In genomic region chr18:58781627-58782194, GRCh38 we compare ENCODE assay signal across 7 cellular contexts.
DNase-seq lines count a peak whose midpoint lies in the region; ATAC-seq and TF ChIP-seq lines count a peak whose summit lies in the region.

No MANE protein-coding gene starts in this region.

- peak overlapping the region; percentile 18 to 37 for H3K27ac ChIP-seq in coronary artery
- no peak overlapping the region for H3K27ac ChIP-seq in liver (ENCODE audit: low read depth in 1 of 2, low read length in 2 of 2)

- no peaks in the 10 kb centered on the region for H3K27me3 ChIP-seq in liver (ENCODE audit: control insufficient read depth in 4 of 4, insufficient read depth in 4 of 4, low read length in 3 of 4)

- H3K4me3 ChIP-seq in coronary artery (no peak overlapping the region), liver (ENCODE audit: low read depth in 1 of 3, low read length in 3 of 3) (no peak overlapping the region)

- ATAC-seq in GM18511 (IDR thresholded peaks at IDR 0.05; ENCODE audit: unreplicated experiment) (peak; percentile 75), HG03175 (IDR thresholded peaks at IDR 0.05; ENCODE audit: unreplicated experiment) (peak; percentile 71)

- H3K36me3 ChIP-seq in liver (ENCODE audit: control insufficient read depth in 4 of 4, insufficient read depth in 3 of 4, low read depth in 1 of 4, low read length in 3 of 4): no peaks in the 10 kb centered on the region

- 22% methylated on average over 10 of the region's 10 CpGs for WGBS in liver

- TF ChIP-seq CTCF in coronary artery (IDR thresholded peaks at IDR 0.05): peak; percentile 63
- peak; percentile 91 for TF ChIP-seq CTCF in liver (IDR thresholded peaks at IDR 0.05; ENCODE audit: low read depth, low read length, missing input control)

- H3K9me3 ChIP-seq in liver (ENCODE audit: control insufficient read depth in 4 of 4, low read length in 3 of 4): no peaks in the 10 kb centered on the region

- TF ChIP-seq RAD21 in liver (IDR thresholded peaks at IDR 0.05): peak; percentile 99 to 100

- H3K9ac ChIP-seq in liver (ENCODE audit: low read depth in 1 of 2, low read length in 2 of 2): no peak overlapping the region

- DNase-seq in NCI-H526 treated with DMSO at 0.1 percent for 48 hours (lab: John Stamatoyannopoulos, UW) (peak; percentile 55), coronary artery (ENCODE audit: low spot score) (peak; percentile 79)
- DNase-seq in activated CD4-positive, alpha-beta T cell treated with anti-CD3 and anti-CD28 coated beads for 48 hours: peak; percentile 81
- peak; percentile 36 to 40 (median 40) for DNase-seq in stimulated activated CD4-positive, alpha-beta T cell treated with anti-CD3 and anti-CD28 coated beads, TNF-alpha, amount 100 ng/mL, for 4 hours (ENCODE audit: low read depth in 3 of 3)

- H3K4me1 ChIP-seq in liver (ENCODE audit: control insufficient read depth in 4 of 4, insufficient read depth in 4 of 4, low read length in 3 of 4): no peaks in the 10 kb centered on the region

TF ChIP-seq in liver, 16 proteins besides CTCF, POLR2A, EP300 and RAD21:
- TF ChIP-seq TAF1 (conservative IDR thresholded peaks at IDR 0.05) (no peak), MAX (IDR thresholded peaks at IDR 0.05) (no peak)

Comparison
In these comparisons a context has a peak if more than half of its experiments do, and no peak if none do; other contexts are left out.
1. H3K27ac ChIP-seq: peak in coronary artery (2 of 2); none in liver (0 of 2).
2. Peak in every context shown above with its lines, with median percentiles within 50 percentile points of each other: DNase-seq.